8 cellular contexts compared by ENCODE assay signal in genomic region chr21:37563641-37564340, GRCh38.
DNase-seq lines count a peak whose midpoint lies in the region; ATAC-seq and TF ChIP-seq lines count a peak whose summit lies in the region.

No MANE protein-coding gene starts in this region.

- H3K9me3 Mint-ChIP-seq in dendritic cell treated with granulocyte-macrophage colony-stimulating factor and Interleukin-4, amounts not matched to agents 40 ng/mL and 50 ng/mL, for 4 days, result no peaks in the 10 kb centered on the region

- TF ChIP-seq RAD21 in liver (IDR thresholded peaks at IDR 0.05), result peak in 1 of 2 donors; percentile 28

- no peaks in the 10 kb centered on the region for H3K36me3 Mint-ChIP-seq in dendritic cell treated with granulocyte-macrophage colony-stimulating factor and Interleukin-4, amounts not matched to agents 40 ng/mL and 50 ng/mL, for 4 days (ENCODE audit: low read depth)

- peak overlapping the region; percentile 70 to 84 for H3K9ac ChIP-seq in liver (ENCODE audit: low read depth in 1 of 2, low read length in 2 of 2)

- DNase-seq in CD1c-positive myeloid dendritic cell (ENCODE audit: extremely low spot score) (peak; percentile 97), NCI-H524 treated with DMSO at 0.1 percent for 48 hours (lab: John Stamatoyannopoulos, UW) (peak; percentile 79)
- DNase-seq in activated CD4-positive, alpha-beta T cell treated with anti-CD3 and anti-CD28 coated beads, Interleukin-2, amount 50 U/mL, for 24 hours (ENCODE audit: low read depth in 1 of 2, low spot score in 1 of 2), result peak; percentile 69 to 87
- peak; percentile 85 to 87 for DNase-seq in stimulated activated CD4-positive, alpha-beta T cell treated with anti-CD3 and anti-CD28 coated beads, Interleukin-4, amount 100 ng/mL, for 48 hours (ENCODE audit: low read depth in 2 of 2)

- intact Hi-C loops in dendritic cell treated with granulocyte-macrophage colony-stimulating factor and Interleukin-4, amounts not matched to agents 40 ng/mL and 50 ng/mL, for 4 days (cut with micrococcal nuclease), result loop anchor here (5.0 to 10.0 kb wide), 3 partner anchors 196 to 489 kb away; partner anchors contain the start of genes DYRK1A, PIGP, TTC3 and VPS26C

- H3K9me3 ChIP-seq in liver (ENCODE audit: control insufficient read depth in 4 of 4, low read length in 3 of 4), result no peaks in the 10 kb centered on the region

- peak overlapping the region; percentile 74 to 84 (median 84) for H3K4me3 ChIP-seq in liver (ENCODE audit: low read depth in 1 of 3, low read length in 3 of 3)

- H3K27ac ChIP-seq in liver (ENCODE audit: low read depth in 1 of 2, low read length in 2 of 2), result peak overlapping the region; percentile 88 to 91

- peak overlapping the region; percentile 88 for H3K4me3 Mint-ChIP-seq in dendritic cell treated with granulocyte-macrophage colony-stimulating factor and Interleukin-4, amounts not matched to agents 40 ng/mL and 50 ng/mL, for 4 days

- H3K4me1 ChIP-seq in liver (ENCODE audit: control insufficient read depth in 4 of 4, insufficient read depth in 4 of 4, low read length in 3 of 4), result peaks cover 9 to 33% (median 27%) of the 10 kb centered on the region in 4 donors

- peaks cover 30% of the 10 kb centered on the region for H3K4me1 Mint-ChIP-seq in dendritic cell treated with granulocyte-macrophage colony-stimulating factor and Interleukin-4, amounts not matched to agents 40 ng/mL and 50 ng/mL, for 4 days (ENCODE audit: low read depth)

- peaks cover 6% of the 10 kb centered on the region for H3K27me3 Mint-ChIP-seq in dendritic cell treated with granulocyte-macrophage colony-stimulating factor and Interleukin-4, amounts not matched to agents 40 ng/mL and 50 ng/mL, for 4 days

- peak; percentile 6 for TF ChIP-seq CTCF in liver (IDR thresholded peaks at IDR 0.05; ENCODE audit: low read depth, low read length, missing input control)

- peak overlapping the region; percentile 92 for H3K27ac Mint-ChIP-seq in dendritic cell treated with granulocyte-macrophage colony-stimulating factor and Interleukin-4, amounts not matched to agents 40 ng/mL and 50 ng/mL, for 4 days

- no peaks in the 10 kb centered on the region for H3K27me3 ChIP-seq in liver (ENCODE audit: control insufficient read depth in 4 of 4, insufficient read depth in 4 of 4, low read length in 3 of 4)

- H3K36me3 ChIP-seq in liver (ENCODE audit: control insufficient read depth in 4 of 4, insufficient read depth in 3 of 4, low read depth in 1 of 4, low read length in 3 of 4), result no peaks in the 10 kb centered on the region

- WGBS in liver, result 2% methylated on average over 67 of the region's 67 CpGs

- peak; percentile 93 for ATAC-seq in GM19351 (IDR thresholded peaks at IDR 0.05; ENCODE audit: unreplicated experiment)
- peak; percentile 85 for ATAC-seq in HG03469 (IDR thresholded peaks at IDR 0.05; ENCODE audit: unreplicated experiment)

TF ChIP-seq in liver, 16 proteins besides CTCF, POLR2A, EP300 and RAD21:
- TF ChIP-seq REST (IDR thresholded peaks at IDR 0.05) (peak; percentile 51), SP1 (IDR thresholded peaks at IDR 0.05) (peak; percentile 43), EGR1 (IDR thresholded peaks at IDR 0.05; ENCODE audit: low read depth in 2 of 2) (peak in 1 of 2 donors; percentile 14), HNF4A (conservative IDR thresholded peaks at IDR 0.05) (no peak), YY1 (IDR thresholded peaks at IDR 0.05) (peak; percentile 74), GABPA (IDR thresholded peaks at IDR 0.05 in 1 of 2, conservative IDR thresholded peaks at IDR 0.05 in 1 of 2) (no peak), TAF1 (conservative IDR thresholded peaks at IDR 0.05) (peak; percentile 73)
- TF ChIP-seq, protein P1, sequence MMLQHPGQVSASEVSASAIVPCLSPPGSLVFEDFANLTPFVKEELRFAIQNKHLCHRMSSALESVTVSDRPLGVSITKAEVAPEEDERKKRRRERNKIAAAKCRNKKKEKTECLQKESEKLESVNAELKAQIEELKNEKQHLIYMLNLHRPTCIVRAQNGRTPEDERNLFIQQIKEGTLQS (IDR thresholded peaks at IDR 0.05), result no peak
- TF ChIP-seq, protein P2, sequence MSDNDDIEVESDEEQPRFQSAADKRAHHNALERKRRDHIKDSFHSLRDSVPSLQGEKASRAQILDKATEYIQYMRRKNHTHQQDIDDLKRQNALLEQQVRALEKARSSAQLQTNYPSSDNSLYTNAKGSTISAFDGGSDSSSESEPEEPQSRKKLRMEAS (IDR thresholded peaks at IDR 0.05), result no peak

Comparison
In these comparisons a context has a peak if more than half of its experiments do, and no peak if none do; other contexts are left out.
1. Peak in every context shown above with its lines: DNase-seq, ATAC-seq, H3K4me3 ChIP-seq and H3K27ac ChIP-seq.